Comparison of ENCODE assay signal across 10 cellular contexts in genomic region chr3:161163297-161163696, GRCh38. TPM values are rescaled to one million over a fixed set of nuclear protein-coding genes. Genes with fewer than 3 reads are reported as not detected.
DNase-seq lines count a peak whose midpoint lies in the region; ATAC-seq and TF ChIP-seq lines count a peak whose summit lies in the region.
"Had no signal": no experiment of that assay in that cellular context is flagged by ENCODE, and none has a peak within 500 bp of the region (broad histone marks: within the 10 kb centered on the region; RNA-seq: fewer than 3 reads in every experiment).

No MANE protein-coding gene starts in this region.

- H3K4me3 ChIP-seq in Panc1 (ENCODE audit: low read depth in 2 of 2, low read length in 2 of 2) (no peak overlapping the region), epithelial cell of proximal tubule (ENCODE audit: low read depth, low read length) (no peak overlapping the region)

- DNase-seq in activated CD8-positive, alpha-beta memory T cell treated with anti-CD3 and anti-CD28 coated beads, Interleukin-2, amount 10 ng/mL, durations not matched to agents 7 days and 5 days: no peak
- no peak for DNase-seq in activated CD8-positive, alpha-beta memory T cell treated with anti-CD3 and anti-CD28 coated beads, Interleukin-2, amount 50 U/mL, for 48 hours
- DNase-seq in Panc1 (ENCODE audit: low read depth, low spot score) (peak; percentile 42), epithelial cell of proximal tubule (ENCODE audit: low read depth) (peak; percentile 98), NCI-H1048 (lab: John Stamatoyannopoulos, UW) (no peak)
- no peak for DNase-seq in stimulated activated effector memory CD8-positive, alpha-beta T cell treated with anti-CD3 and anti-CD28 coated beads, Interleukin-12 subunit alpha, Interleukin-12 subunit beta, amount 100 ng/mL, for 72 hours (ENCODE audit: low spot score in 2 of 2)
- DNase-seq: activated CD4-positive, alpha-beta T cell treated with anti-CD3 and anti-CD28 coated beads, Interleukin-2, amount 10 ng/mL, durations not matched to agents 7 days and 5 days had no signal

- H3K9me3 ChIP-seq in Panc1 (ENCODE audit: control insufficient read depth, insufficient read depth, low read depth, low read length): peaks cover 11% of the 10 kb centered on the region; the same call in 1 of the 2 replicates

- intact Hi-C loops in Panc1 (cut with micrococcal nuclease; ENCODE audit: unreplicated experiment): no loop called here

- H3K27ac ChIP-seq in Panc1 (ENCODE audit: low read length): no peak overlapping the region

- H3K36me3 Mint-ChIP-seq in activated CD8-positive, alpha-beta memory T cell treated with anti-CD3 and anti-CD28 coated beads, Interleukin-2, amount 10 ng/mL, durations not matched to agents 7 days and 5 days: no peaks in the 10 kb centered on the region
- no peaks in the 10 kb centered on the region for H3K36me3 Mint-ChIP-seq in stimulated activated effector memory CD8-positive, alpha-beta T cell treated with anti-CD3 and anti-CD28 coated beads, Interleukin-12 subunit alpha, Interleukin-12 subunit beta, amount 100 ng/mL, for 72 hours

- no peaks in the 10 kb centered on the region for H3K27me3 Mint-ChIP-seq in activated CD8-positive, alpha-beta memory T cell treated with anti-CD3 and anti-CD28 coated beads, Interleukin-2, amount 10 ng/mL, durations not matched to agents 7 days and 5 days
- H3K27me3 Mint-ChIP-seq: activated CD4-positive, alpha-beta T cell treated with anti-CD3 and anti-CD28 coated beads, Interleukin-2, amount 10 ng/mL, durations not matched to agents 7 days and 5 days had no signal

- H3K4me3 Mint-ChIP-seq in activated CD8-positive, alpha-beta memory T cell treated with anti-CD3 and anti-CD28 coated beads, Interleukin-2, amount 10 ng/mL, durations not matched to agents 7 days and 5 days: no peak overlapping the region
- no peak overlapping the region for H3K4me3 Mint-ChIP-seq in stimulated activated effector memory CD8-positive, alpha-beta T cell treated with anti-CD3 and anti-CD28 coated beads, Interleukin-12 subunit alpha, Interleukin-12 subunit beta, amount 100 ng/mL, for 72 hours
- H3K4me3 Mint-ChIP-seq: activated CD4-positive, alpha-beta T cell treated with anti-CD3 and anti-CD28 coated beads, Interleukin-2, amount 10 ng/mL, durations not matched to agents 7 days and 5 days; B cell had no signal

- H3K4me1 ChIP-seq in Panc1 (ENCODE audit: control insufficient read depth, insufficient read depth, low read length): no peaks in the 10 kb centered on the region

- in situ Hi-C loops in Panc1 (cut with HindIII; ENCODE audit: low pct_unique_long_range_greater_than_20kb, low sequenced_read_pairs): no loop called here

- peak; percentile 39 for ATAC-seq in activated CD8-positive, alpha-beta memory T cell treated with anti-CD3 and anti-CD28 coated beads, Interleukin-2, amount 10 ng/mL, durations not matched to agents 7 days and 5 days
- peak; percentile 77 for ATAC-seq in Panc1
- peak; percentile 54 for ATAC-seq in stimulated activated effector memory CD8-positive, alpha-beta T cell treated with anti-CD3 and anti-CD28 coated beads, Interleukin-12 subunit alpha, Interleukin-12 subunit beta, amount 100 ng/mL, for 72 hours
- no peak for ATAC-seq in HG02610 (IDR thresholded peaks at IDR 0.05; ENCODE audit: unreplicated experiment)
- no peak for ATAC-seq in HG02970 (IDR thresholded peaks at IDR 0.05; ENCODE audit: low FRiP score, unreplicated experiment)

- H3K9me3 Mint-ChIP-seq in activated CD8-positive, alpha-beta memory T cell treated with anti-CD3 and anti-CD28 coated beads, Interleukin-2, amount 10 ng/mL, durations not matched to agents 7 days and 5 days (ENCODE audit: low read depth): peaks cover 5% of the 10 kb centered on the region
- H3K9me3 Mint-ChIP-seq in stimulated activated effector memory CD8-positive, alpha-beta T cell treated with anti-CD3 and anti-CD28 coated beads, Interleukin-12 subunit alpha, Interleukin-12 subunit beta, amount 100 ng/mL, for 72 hours: peaks cover 2% of the 10 kb centered on the region

- H3K36me3 ChIP-seq in Panc1 (ENCODE audit: control insufficient read depth, insufficient read depth, low read length): no peaks in the 10 kb centered on the region

- H3K27me3 ChIP-seq in Panc1 (ENCODE audit: control insufficient read depth, insufficient read depth, low read length): no peaks in the 10 kb centered on the region

- H3K27ac Mint-ChIP-seq in activated CD8-positive, alpha-beta memory T cell treated with anti-CD3 and anti-CD28 coated beads, Interleukin-2, amount 10 ng/mL, durations not matched to agents 7 days and 5 days: no peak overlapping the region
- no peak overlapping the region for H3K27ac Mint-ChIP-seq in stimulated activated effector memory CD8-positive, alpha-beta T cell treated with anti-CD3 and anti-CD28 coated beads, Interleukin-12 subunit alpha, Interleukin-12 subunit beta, amount 100 ng/mL, for 72 hours
- H3K27ac Mint-ChIP-seq: activated CD4-positive, alpha-beta T cell treated with anti-CD3 and anti-CD28 coated beads, Interleukin-2, amount 10 ng/mL, durations not matched to agents 7 days and 5 days; B cell had no signal

- POLR2A ChIA-PET in Panc1 (lab: Charles Lee): no interaction called here

- TF ChIP-seq CTCF in Panc1 (IDR thresholded peaks at IDR 0.05): no peak
- no peak for TF ChIP-seq CTCF in epithelial cell of proximal tubule (conservative IDR thresholded peaks at IDR 0.05; ENCODE audit: low read depth, low read length)

- CTCF ChIA-PET in activated CD8-positive, alpha-beta memory T cell treated with anti-CD3 and anti-CD28 coated beads, Interleukin-2, amount 10 ng/mL, durations not matched to agents 7 days and 5 days (lab: Charles Lee): no interaction called here
- CTCF ChIA-PET in Panc1 (lab: Charles Lee): no interaction called here

- no TSS peak for BruUV-seq in Panc1 (replicated peaks; lab: Mats Ljungman, UMichigan)

- H3K4me1 Mint-ChIP-seq in activated CD8-positive, alpha-beta memory T cell treated with anti-CD3 and anti-CD28 coated beads, Interleukin-2, amount 10 ng/mL, durations not matched to agents 7 days and 5 days: peaks cover 4% of the 10 kb centered on the region
- no peaks in the 10 kb centered on the region for H3K4me1 Mint-ChIP-seq in stimulated activated effector memory CD8-positive, alpha-beta T cell treated with anti-CD3 and anti-CD28 coated beads, Interleukin-12 subunit alpha, Interleukin-12 subunit beta, amount 100 ng/mL, for 72 hours
- H3K4me1 Mint-ChIP-seq: activated CD4-positive, alpha-beta T cell treated with anti-CD3 and anti-CD28 coated beads, Interleukin-2, amount 10 ng/mL, durations not matched to agents 7 days and 5 days; B cell had no signal

RNA-seq across cellular contexts. Expression of gene NMD3, which starts 57.8 kb away (rescaled TPM):
- 10 to 100 TPM; 38.0 to 56.2 TPM for total RNA-seq in activated CD8-positive, alpha-beta memory T cell treated with anti-CD3 and anti-CD28 coated beads, Interleukin-2, amount 10 ng/mL, durations not matched to agents 7 days and 5 days
- 64.6 TPM for total RNA-seq in Panc1 (2021; ENCODE audit: unreplicated experiment)
- 33.7 TPM for polyA plus RNA-seq in Panc1 (2012; ENCODE audit: insufficient read length)
- 40.2 and 57.8 TPM in 2 replicates for total RNA-seq in epithelial cell of proximal tubule

RNA-seq across cellular contexts. Expression of gene B3GALNT1, which starts 58.1 kb away (rescaled TPM):
- total RNA-seq in activated CD8-positive, alpha-beta memory T cell treated with anti-CD3 and anti-CD28 coated beads, Interleukin-2, amount 10 ng/mL, durations not matched to agents 7 days and 5 days: 1 to 10 TPM; 1.7 to 9.3 TPM
- total RNA-seq in Panc1 (2021; ENCODE audit: unreplicated experiment) (31.1 TPM), epithelial cell of proximal tubule (17.1 and 34.7 TPM in 2 replicates)
- 26.5 TPM for polyA plus RNA-seq in Panc1 (2012; ENCODE audit: insufficient read length)

Comparison
In these comparisons a context has a peak if more than half of its experiments do, and no peak if none do; other contexts are left out.
1. ATAC-seq: peak in activated CD8-positive, alpha-beta memory T cell treated with anti-CD3 and anti-CD28 coated beads, Interleukin-2, amount 10 ng/mL, durations not matched to agents 7 days and 5 days (single experiment), Panc1 (single experiment) and stimulated activated effector memory CD8-positive, alpha-beta T cell treated with anti-CD3 and anti-CD28 coated beads, Interleukin-12 subunit alpha, Interleukin-12 subunit beta, amount 100 ng/mL, for 72 hours (single experiment); none in HG02610 (single experiment) and HG02970 (single experiment).
2. DNase-seq: peak in Panc1 (single experiment) and epithelial cell of proximal tubule (single experiment); none in activated CD8-positive, alpha-beta memory T cell treated with anti-CD3 and anti-CD28 coated beads, Interleukin-2, amount 10 ng/mL, durations not matched to agents 7 days and 5 days (single experiment), activated CD8-positive, alpha-beta memory T cell treated with anti-CD3 and anti-CD28 coated beads, Interleukin-2, amount 50 U/mL, for 48 hours (single experiment), stimulated activated effector memory CD8-positive, alpha-beta T cell treated with anti-CD3 and anti-CD28 coated beads, Interleukin-12 subunit alpha, Interleukin-12 subunit beta, amount 100 ng/mL, for 72 hours (0 of 2) and NCI-H1048 (single experiment).